ENCODE assay signal across 1 cellular context in genomic region chr6:110549277-110549676, GRCh38.
TF ChIP-seq lines count a peak whose summit lies in the region.

No MANE protein-coding gene starts in this region.

TF ChIP-seq in WTC11, 78 proteins besides CTCF, POLR2A, EP300 and RAD21 (continued from another document):
- TF ChIP-seq CDX4 (CRISPR knock-in tag; IDR thresholded peaks at IDR 0.05; ENCODE audit: borderline replicate concordance), result no peak
- TF ChIP-seq NFATC4 (CRISPR knock-in tag; IDR thresholded peaks at IDR 0.05), result no peak
- no peak for TF ChIP-seq ZNF121 (CRISPR knock-in tag; IDR thresholded peaks at IDR 0.05)
- no peak for TF ChIP-seq PRRX2 (CRISPR knock-in tag; IDR thresholded peaks at IDR 0.05)
- no peak for TF ChIP-seq E2F4 (CRISPR knock-in tag; IDR thresholded peaks at IDR 0.05; ENCODE audit: borderline replicate concordance, low read depth)
- no peak for TF ChIP-seq NR3C1 (CRISPR knock-in tag; conservative IDR thresholded peaks at IDR 0.05; ENCODE audit: low read depth)
- no peak for TF ChIP-seq ATF2 (CRISPR knock-in tag; IDR thresholded peaks at IDR 0.05; ENCODE audit: borderline replicate concordance, low read depth)
TF ChIP-seq in WTC11: peak in this region for 2.
